In the genomic region with DNA sequence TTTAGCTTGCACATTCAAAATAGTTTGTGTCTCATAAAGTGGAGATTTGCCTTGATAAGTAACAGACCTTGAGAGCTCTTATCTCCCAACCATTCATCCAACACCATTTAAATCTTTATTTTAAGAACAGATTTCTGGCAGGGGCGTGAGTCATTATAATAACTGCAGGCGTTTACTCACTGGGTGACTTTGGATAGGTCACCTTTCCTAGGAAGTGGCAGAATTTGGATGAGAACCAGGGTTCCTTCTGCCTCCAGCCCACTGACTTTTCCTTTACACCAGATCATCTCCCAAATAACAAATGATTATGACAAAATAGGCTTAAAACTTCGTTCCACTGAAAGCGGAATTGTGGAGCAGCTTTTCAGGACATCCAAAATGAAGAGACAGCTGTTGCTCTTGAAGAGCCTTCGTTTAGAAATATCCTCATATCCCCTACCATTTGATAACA, we compare ENCODE assay signal across 12 cellular contexts. TPM values are rescaled to one million over a fixed set of nuclear protein-coding genes. Genes with fewer than 3 reads are reported as not detected.
DNase-seq lines count a peak whose midpoint lies in the region; ATAC-seq and TF ChIP-seq lines count a peak whose summit lies in the region.
"Had no signal": no experiment of that assay in that cellular context is flagged by ENCODE, and none has a peak within 500 bp of the region (broad histone marks: within the 10 kb centered on the region; RNA-seq: fewer than 3 reads in every experiment).

No MANE protein-coding gene starts in this region.

- H3K36me3 ChIP-seq in ascending aorta (peaks cover 24 to 86% of the 10 kb centered on the region in 2 donors), right atrium auricular region (peaks cover 26% of the 10 kb centered on the region), subcutaneous abdominal adipose tissue (ENCODE audit: control insufficient read depth in 5 of 5, insufficient read depth in 5 of 5, low read length in 5 of 5) (peaks cover 3 to 38% (median 22%) of the 10 kb centered on the region in 5 donors)

- H3K27me3 ChIP-seq in ascending aorta (no peaks in the 10 kb centered on the region), right atrium auricular region (no peaks in the 10 kb centered on the region), subcutaneous abdominal adipose tissue (ENCODE audit: control insufficient read depth in 5 of 5, insufficient read depth in 4 of 5, low read length in 5 of 5) (no peaks in the 10 kb centered on the region)

- intact Hi-C loops in ascending aorta (cut with DNase I): loop anchor here (5.0 kb wide), 2 partner anchors 36 to 121 kb away; no protein-coding TSS in a partner anchor

- H3K27ac ChIP-seq in ascending aorta (peak overlapping the region; percentile 81 to 91), right atrium auricular region (peak overlapping the region; percentile 29 to 83), subcutaneous abdominal adipose tissue (ENCODE audit: low read depth, low read length) (peak overlapping the region; percentile 94)

- H3K9ac ChIP-seq in subcutaneous abdominal adipose tissue (ENCODE audit: low read length in 5 of 5): no peak overlapping the region

- ATAC-seq in HG03159 (IDR thresholded peaks at IDR 0.05; ENCODE audit: unreplicated experiment): no peak
- no peak for ATAC-seq in HG03196 (IDR thresholded peaks at IDR 0.05; ENCODE audit: unreplicated experiment)
- ATAC-seq in GM19467 (IDR thresholded peaks at IDR 0.05; ENCODE audit: unreplicated experiment): no peak
- ATAC-seq: natural killer cell had no signal

- H3K4me3 ChIP-seq in ascending aorta (peak overlapping the region; percentile 36 to 77), right atrium auricular region (no peak overlapping the region), subcutaneous abdominal adipose tissue (ENCODE audit: low read depth in 1 of 5, low read length in 5 of 5) (no peak overlapping the region)

- TF ChIP-seq CTCF in ascending aorta (IDR thresholded peaks at IDR 0.05) (no peak), right atrium auricular region (IDR thresholded peaks at IDR 0.05) (no peak)

- H3K4me1 ChIP-seq in ascending aorta (peaks cover 11 to 44% of the 10 kb centered on the region in 2 donors), right atrium auricular region (peaks cover 0 to 73% of the 10 kb centered on the region in 2 donors), subcutaneous abdominal adipose tissue (ENCODE audit: control insufficient read depth in 5 of 5, insufficient read depth in 5 of 5, low read length in 5 of 5) (peaks cover 3 to 86% (median 73%) of the 10 kb centered on the region in 5 donors)

- H3K9me3 ChIP-seq in ascending aorta (no peaks in the 10 kb centered on the region), right atrium auricular region (no peaks in the 10 kb centered on the region), subcutaneous abdominal adipose tissue (ENCODE audit: control insufficient read depth in 5 of 5, low read length in 5 of 5) (no peaks in the 10 kb centered on the region)

- DNase-seq in HCEC 1CT (peak; percentile 71), ascending aorta (ENCODE audit: low spot score in 2 of 2) (no peak), right atrium auricular region (ENCODE audit: low spot score) (no peak), NOMO-1 (lab: John Stamatoyannopoulos, UW; ENCODE audit: unreplicated experiment in 2 of 2) (no peak)
- DNase-seq: Calu3, erythroblast, immature natural killer cell, natural killer cell had no signal

RNA-seq across cellular contexts. Expression of a gene that starts 5.0 kb away (rescaled TPM):
- 634 TPM for total RNA-seq in ascending aorta
- total RNA-seq in right atrium auricular region: 10 to 100 TPM; 73.5 to 79.0 TPM
- total RNA-seq: natural killer cell had no signal

Comparison
In these comparisons a context has a peak if more than half of its experiments do, and no peak if none do; other contexts are left out.
1. H3K4me3 ChIP-seq: peak in ascending aorta (2 of 2); none in right atrium auricular region (0 of 2) and subcutaneous abdominal adipose tissue (0 of 5).
2. Peak in every context shown above with its lines, with median percentiles within 50 percentile points of each other: H3K27ac ChIP-seq.